In the genomic region with DNA sequence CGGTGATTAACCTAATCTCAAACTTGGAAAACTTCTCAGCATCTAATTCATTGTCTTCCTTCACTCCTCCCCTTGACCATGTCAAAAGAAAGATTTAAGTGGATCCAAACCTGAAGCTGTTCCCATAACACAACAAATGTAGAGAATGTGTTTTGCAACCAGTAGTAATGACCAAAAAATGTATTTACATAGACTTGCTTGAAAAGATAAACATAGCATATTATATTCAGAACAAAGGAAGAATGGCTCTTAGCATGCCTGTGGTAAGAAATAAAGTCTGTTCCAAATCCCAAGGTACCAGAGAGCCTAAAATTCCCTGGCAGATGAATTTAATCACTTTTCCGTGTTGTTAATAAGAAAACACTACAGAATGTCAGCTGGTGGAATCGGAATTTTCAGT, we compare ENCODE assay signal across 15 cellular contexts. TPM values are rescaled to one million over a fixed set of nuclear protein-coding genes. Genes with fewer than 3 reads are reported as not detected.
DNase-seq lines count a peak whose midpoint lies in the region; ATAC-seq and TF ChIP-seq lines count a peak whose summit lies in the region.
"Had no signal": no experiment of that assay in that cellular context is flagged by ENCODE, and none has a peak within 500 bp of the region (broad histone marks: within the 10 kb centered on the region; RNA-seq: fewer than 3 reads in every experiment).

No MANE protein-coding gene starts in this region.

- H3K9me3 ChIP-seq in skeletal muscle satellite cell (replicated peaks; ENCODE audit: low read length): no peaks in the 10 kb centered on the region

- peak overlapping the region; percentile 50 for H3K4me2 ChIP-seq in skeletal muscle satellite cell (ENCODE audit: low read length)

- ATAC-seq in HG03520 (IDR thresholded peaks at IDR 0.05; ENCODE audit: unreplicated experiment): no peak
- ATAC-seq: stimulated activated naive CD8-positive, alpha-beta T cell treated with anti-CD3 and anti-CD28 coated beads, Interleukin-15, Interleukin-2, amounts not matched to agents 100 U/mL and 50 U/mL, for 24 hours; T-helper 17 cell had no signal

- TF ChIP-seq CTCF in astrocyte of the spinal cord (IDR thresholded peaks at IDR 0.05; ENCODE audit: low read depth, low read length) (no peak), fibroblast of the aortic adventitia (IDR thresholded peaks at IDR 0.05; ENCODE audit: insufficient read depth, low read length) (no peak), GM10266 (IDR thresholded peaks at IDR 0.05; ENCODE audit: control insufficient read depth, insufficient read depth, low read depth, missing control alignments) (no peak)

- no peaks in the 10 kb centered on the region for H3K36me3 ChIP-seq in skeletal muscle satellite cell (ENCODE audit: insufficient read depth, low read length)

- no peaks in the 10 kb centered on the region for H3K27me3 ChIP-seq in skeletal muscle satellite cell (ENCODE audit: control insufficient read depth, insufficient read depth, low read length)

- DNase-seq in HCEC 1CT (peak; percentile 73), astrocyte of the spinal cord (ENCODE audit: low read depth, low spot score) (peak; percentile 87), fibroblast of the aortic adventitia (ENCODE audit: low read depth) (peak; percentile 94), NCI-H446 treated with DMSO at 0.1 percent for 48 hours (lab: John Stamatoyannopoulos, UW) (no peak), NCI-H510A treated with DMSO at 0.1 percent for 48 hours (lab: John Stamatoyannopoulos, UW) (no peak), GM10266 (ENCODE audit: extremely low spot score) (no peak)
- DNase-seq: activated T-cell treated with anti-CD3 and anti-CD28 coated beads for 4 hours; kidney; NCI-H1436 treated with DMSO at 0.1 percent for 48 hours; NCI-H526; stimulated activated naive CD8-positive, alpha-beta T cell treated with anti-CD3 and anti-CD28 coated beads, Interleukin-15, Interleukin-2, amounts not matched to agents 100 U/mL and 50 U/mL, for 24 hours; T-helper 17 cell had no signal

- H3K4me1 ChIP-seq in skeletal muscle satellite cell (ENCODE audit: control insufficient read depth, insufficient read depth, low read length): peaks cover 20% of the 10 kb centered on the region

- H3K9ac ChIP-seq in skeletal muscle satellite cell (ENCODE audit: low read depth, low read length): peak overlapping the region; percentile 43

- in situ Hi-C loops in astrocyte of the spinal cord (cut with HindIII; ENCODE audit: low sequenced_read_pairs): no loop called here

- H3K4me3 ChIP-seq in astrocyte of the spinal cord (ENCODE audit: low read depth, low read length): no peak overlapping the region
- no peak overlapping the region for H3K4me3 ChIP-seq in fibroblast of the aortic adventitia (ENCODE audit: low read depth, low read length)
- no peak overlapping the region for H3K4me3 ChIP-seq in skeletal muscle satellite cell (ENCODE audit: low read length)

RNA-seq across cellular contexts. Expression of a gene that starts 36.8 kb away (rescaled TPM):
- 1.3 TPM in 1 of 2 replicates, not detected in the other for total RNA-seq in fibroblast of the aortic adventitia (ENCODE audit: low replicate concordance)
- total RNA-seq in skeletal muscle satellite cell (2012; rRNA removed): under 0.01 TPM in 1 of 2 replicates, not detected in the other
- total RNA-seq: H1, T-helper 17 cell had no signal

RNA-seq across cellular contexts. Expression of a gene that starts 57.6 kb away (rescaled TPM):
- total RNA-seq in fibroblast of the aortic adventitia (ENCODE audit: low replicate concordance): 0.45 and 7.4 TPM in 2 replicates
- not detected in 2 replicates for total RNA-seq in skeletal muscle satellite cell (2012; rRNA removed)
- total RNA-seq: H1, T-helper 17 cell had no signal

Comparison
In these comparisons a context has a peak if more than half of its experiments do, and no peak if none do; other contexts are left out.
1. DNase-seq: peak in HCEC 1CT (single experiment), astrocyte of the spinal cord (single experiment) and fibroblast of the aortic adventitia (single experiment); none in NCI-H446 treated with DMSO at 0.1 percent for 48 hours (single experiment), NCI-H510A treated with DMSO at 0.1 percent for 48 hours (single experiment) and GM10266 (single experiment).